In genomic region chr16:67173808-67174705, GRCh38 we compare ENCODE assay signal across 8 cellular contexts. TPM values are rescaled to one million over a fixed set of nuclear protein-coding genes. Genes with fewer than 3 reads are reported as not detected.
A peak's percentile ranks its signal among the peaks of the same experiment; 100 is the strongest.
DNase-seq lines count a peak whose midpoint lies in the region; ATAC-seq and TF ChIP-seq lines count a peak whose summit lies in the region.

No MANE protein-coding gene starts in this region.

- H3K36me3 ChIP-seq in endodermal cell (ENCODE audit: control insufficient read depth, insufficient read depth, low read length), result no peaks in the 10 kb centered on the region

- 5 to 7% methylated on average over 32 to 71 of the region's 71 CpGs for WGBS in endodermal cell (ENCODE audit: insufficient coverage in 1 of 2, insufficient read length in 1 of 2), 2 experiments

- peak; percentile 26 for ATAC-seq in HG03045 (IDR thresholded peaks at IDR 0.05; ENCODE audit: unreplicated experiment)
- ATAC-seq in memory B cell (ENCODE audit: low read depth), result peak; percentile 76
- peak; percentile 63 for ATAC-seq in stimulated activated naive CD8-positive, alpha-beta T cell treated with anti-CD3 and anti-CD28 coated beads, Interleukin-15, Interleukin-2, amounts not matched to agents 100 U/mL and 50 U/mL, for 24 hours

- H3K9ac ChIP-seq in endodermal cell (ENCODE audit: extremely low read depth, low read length, poor library complexity, severe bottlenecking), result no peak overlapping the region

- no peaks in the 10 kb centered on the region for H3K4me1 ChIP-seq in endodermal cell (ENCODE audit: control insufficient read depth, insufficient read depth, low read length)

- H3K4me1 Mint-ChIP-seq in endodermal cell (peaks cover 24% of the 10 kb centered on the region), memory B cell (peaks cover 34% of the 10 kb centered on the region)

- H3K27me3 Mint-ChIP-seq in endodermal cell (ENCODE audit: insufficient read depth) (peaks cover 76% of the 10 kb centered on the region), memory B cell (peaks cover 43% of the 10 kb centered on the region)

- DNase-seq in SKM-1 (lab: John Stamatoyannopoulos, UW; ENCODE audit: unreplicated experiment) (peak; percentile 26), SKM-1 treated with dmso at 0.1 percent for 144 hours (lab: John Stamatoyannopoulos, UW; ENCODE audit: unreplicated experiment) (no peak), NCI-H524 (lab: John Stamatoyannopoulos, UW) (peak; percentile 66 to 84), endodermal cell (peak; percentile 91), memory B cell (ENCODE audit: low spot score in 2 of 2) (no peak)
- DNase-seq in activated CD8-positive, alpha-beta memory T cell treated with anti-CD3 and anti-CD28 coated beads for 24 hours, result peak; percentile 80
- peak; percentile 73 for DNase-seq in stimulated activated naive CD8-positive, alpha-beta T cell treated with anti-CD3 and anti-CD28 coated beads, Interleukin-15, Interleukin-2, amounts not matched to agents 100 U/mL and 50 U/mL, for 24 hours

- H3K9me3 Mint-ChIP-seq in endodermal cell (no peaks in the 10 kb centered on the region), memory B cell (no peaks in the 10 kb centered on the region)

- H3K27ac Mint-ChIP-seq in endodermal cell, result peak overlapping the region; percentile 7
- H3K27ac Mint-ChIP-seq in memory B cell, result no peak overlapping the region

- H3K4me3 ChIP-seq in endodermal cell (ENCODE audit: low read length), result peak overlapping the region; percentile 76

- TF ChIP-seq CTCF in endodermal cell (conservative IDR thresholded peaks at IDR 0.05), result peak; percentile 34

- H3K27me3 ChIP-seq in endodermal cell (ENCODE audit: control insufficient read depth, insufficient read depth, low read length, poor library complexity, severe bottlenecking), result peaks cover 72% of the 10 kb centered on the region

- no peak overlapping the region for H3K27ac ChIP-seq in endodermal cell (ENCODE audit: low read depth, low read length)

- H3K4me3 Mint-ChIP-seq in endodermal cell, result peak overlapping the region; percentile 55
- peak overlapping the region; percentile 82 for H3K4me3 Mint-ChIP-seq in memory B cell

- H3K36me3 Mint-ChIP-seq in endodermal cell (ENCODE audit: low read depth) (peaks cover 9% of the 10 kb centered on the region), memory B cell (no peaks in the 10 kb centered on the region)

- no peaks in the 10 kb centered on the region for H3K9me3 ChIP-seq in endodermal cell (ENCODE audit: control insufficient read depth, low read length)

RNA-seq across cellular contexts. Expression of gene NOL3, which starts 3.7 kb away (rescaled TPM):
- total RNA-seq in endodermal cell, result 10 to 100 TPM; 11.6 TPM
- polyA plus RNA-seq in endodermal cell (2013, experiment 1 of 2), result 12.1 TPM
- polyA plus RNA-seq in endodermal cell (2013, experiment 2 of 2), result 6.5 TPM

RNA-seq across cellular contexts. Expression of gene HSF4, which starts 9.5 kb away (rescaled TPM):
- 1 to 10 TPM; 2.0 to 6.8 TPM for total RNA-seq in endodermal cell
- polyA plus RNA-seq in endodermal cell (2013, experiment 1 of 2), result 1.2 TPM
- polyA plus RNA-seq in endodermal cell (2013, experiment 2 of 2), result 1.6 TPM

RNA-seq across cellular contexts. Expression of gene MATCAP1, which starts 9.7 kb away (rescaled TPM):
- total RNA-seq in endodermal cell, result 10 to 100 TPM; 50.2 to 63.8 TPM
- polyA plus RNA-seq in endodermal cell (2013, experiment 1 of 2), result 79.8 TPM
- polyA plus RNA-seq in endodermal cell (2013, experiment 2 of 2), result 64.2 TPM

RNA-seq across cellular contexts. Expression of gene FBXL8, which starts 14.3 kb away (rescaled TPM):
- 1 to 10 TPM; 1.9 to 3.5 TPM for total RNA-seq in endodermal cell
- 1.1 TPM for polyA plus RNA-seq in endodermal cell (2013, experiment 1 of 2)
- polyA plus RNA-seq in endodermal cell (2013, experiment 2 of 2), result 0.75 TPM

RNA-seq across cellular contexts. Expression of gene TRADD, which starts 14.3 kb away (rescaled TPM):
- 1 to 10 TPM; 2.8 to 5.4 TPM for total RNA-seq in endodermal cell
- 1.3 TPM for polyA plus RNA-seq in endodermal cell (2013, experiment 1 of 2)
- polyA plus RNA-seq in endodermal cell (2013, experiment 2 of 2), result 0.83 TPM

Comparison
In these comparisons a context has a peak if more than half of its experiments do, and no peak if none do; other contexts are left out.
1. DNase-seq: peak in SKM-1 (single experiment), NCI-H524 (2 of 2), activated CD8-positive, alpha-beta memory T cell treated with anti-CD3 and anti-CD28 coated beads for 24 hours (single experiment), endodermal cell (single experiment) and stimulated activated naive CD8-positive, alpha-beta T cell treated with anti-CD3 and anti-CD28 coated beads, Interleukin-15, Interleukin-2, amounts not matched to agents 100 U/mL and 50 U/mL, for 24 hours (single experiment); none in SKM-1 treated with dmso at 0.1 percent for 144 hours (single experiment) and memory B cell (0 of 2).
2. ATAC-seq: peak in every context shown above with its lines; median percentile 76 in memory B cell; 63 in stimulated activated naive CD8-positive, alpha-beta T cell treated with anti-CD3 and anti-CD28 coated beads, Interleukin-15, Interleukin-2, amounts not matched to agents 100 U/mL and 50 U/mL, for 24 hours; 26 in HG03045.